Comparison of ENCODE assay signal across 22 cellular contexts in genomic region chr18:49802623-49803022, GRCh38. TPM values are rescaled to one million over a fixed set of nuclear protein-coding genes. Genes with fewer than 3 reads are reported as not detected.
A peak's percentile ranks its signal among the peaks of the same experiment; 100 is the strongest.
DNase-seq lines count a peak whose midpoint lies in the region; ATAC-seq, FAIRE-seq and TF ChIP-seq lines count a peak whose summit lies in the region.
"Had no signal": no experiment of that assay in that cellular context is flagged by ENCODE, and none has a peak within 500 bp of the region (broad histone marks: within the 10 kb centered on the region; RNA-seq: fewer than 3 reads in every experiment).

No MANE protein-coding gene starts in this region.

- DNase-seq in left ventricle myocardium inferior (no peak), Right ventricle myocardium inferior (ENCODE audit: missing footprints) (no peak), body of pancreas (peak in 3 of 4 donors; percentile 16 to 69 (median 41)), HepG2 (ENCODE audit: low spot score) (peak; percentile 28), posterior vena cava (ENCODE audit: low spot score) (no peak), DMS 273 (lab: John Stamatoyannopoulos, UW; ENCODE audit: unreplicated experiment) (no peak), BE2C (no peak)
- DNase-seq: 8988T; ACHN; AML-193; C1 segment of cervical spinal cord; CD4-positive, alpha-beta memory T cell; COR-L47; DMS 273 treated with DMSO at 0.1 percent for 48 hours; DMS79; EL; GDM1; H9 had no signal

- no peak overlapping the region for H3K9ac ChIP-seq in HepG2 (ENCODE audit: insufficient read depth, low read depth, low read length)

- TF ChIP-seq POLR2A in body of pancreas (IDR thresholded peaks at IDR 0.05) (no peak), HepG2 (IDR thresholded peaks at IDR 0.05; ENCODE audit: insufficient read depth in 1 of 2, low read depth in 2 of 2, low read length in 2 of 2) (no peak)

- H3K4me3 ChIP-seq in left ventricle myocardium inferior: no peak overlapping the region
- H3K4me3 ChIP-seq in body of pancreas: no peak overlapping the region
- H3K4me3 ChIP-seq in HepG2 (replicated peaks in 1 of 3; ENCODE audit: insufficient read depth in 1 of 3, low read depth in 2 of 3, low read length in 3 of 3): no peak overlapping the region
- H3K4me3 ChIP-seq in BE2C (ENCODE audit: low read depth, low read length): no peak overlapping the region
- H3K4me3 ChIP-seq: A549, GM12878, GM23338 had no signal

- TF ChIP-seq CTCF in left ventricle myocardium inferior (IDR thresholded peaks at IDR 0.05; ENCODE audit: borderline replicate concordance): no peak
- TF ChIP-seq CTCF in body of pancreas (IDR thresholded peaks at IDR 0.05): no peak
- TF ChIP-seq CTCF in HepG2 (CRISPR knock-in tag; IDR thresholded peaks at IDR 0.05): no peak
- TF ChIP-seq CTCF in BE2C (IDR thresholded peaks at IDR 0.05; ENCODE audit: low read depth, low read length): no peak

- CTCF ChIA-PET in HepG2 (lab: Yijun Ruan, JAX; ENCODE audit: low intra/inter-chr PET ratio, low total read pairs): no interaction called here

- H2AFZ ChIP-seq in HepG2 (ENCODE audit: low read length): no peak overlapping the region
- H2AFZ ChIP-seq: GM23338 had no signal

- TF ChIP-seq RAD21 in HepG2 (CRISPR knock-in tag; IDR thresholded peaks at IDR 0.05): no peak

- 72 to 78% methylated on average over 4 of the region's 4 CpGs for WGBS in body of pancreas, 2 donors
- 76% methylated on average over 4 of the region's 4 CpGs for WGBS in HepG2 (ENCODE audit: low lambda C conversion rate)

- peak in 1 of 2 experiments; percentile 19; a peak in 1 of 4 replicates for TF ChIP-seq EP300 in HepG2 (IDR thresholded peaks at IDR 0.05; ENCODE audit: low read depth in 2 of 2, low read length in 2 of 2)
- no peak for TF ChIP-seq EP300 in HepG2 (CRISPR knock-in tag; IDR thresholded peaks at IDR 0.05; ENCODE audit: borderline replicate concordance)

- no peak for ATAC-seq in Right ventricle myocardium inferior
- no peak for ATAC-seq in body of pancreas
- ATAC-seq in HepG2: peak; percentile 36; the same call in 2 of the 3 replicates
- ATAC-seq: A549, GM12878, GM23338, HCT116 had no signal

- POLR2A ChIA-PET in HepG2 (lab: Yijun Ruan, JAX): interaction anchor here (0.9 kb wide), 1 partner anchor 9 kb away, joined by 3 read pairs; no protein-coding TSS in a partner anchor

- intact Hi-C loops in left ventricle myocardium inferior (cut with micrococcal nuclease): no loop called here
- intact Hi-C loops in Right ventricle myocardium inferior (cut with DNase I): no loop called here
- intact Hi-C loops in body of pancreas (cut with DNase I): no loop called here
- intact Hi-C loops in HepG2 (cut with micrococcal nuclease; ENCODE audit: unreplicated experiment): no loop called here
- intact Hi-C loops in posterior vena cava (cut with DNase I): no loop called here

- no peak for FAIRE-seq in HepG2 (lab: Jason Lieb, UNC)
- FAIRE-seq: A549, GM12878 had no signal

- no peaks in the 10 kb centered on the region for H3K27me3 ChIP-seq in left ventricle myocardium inferior (ENCODE audit: low read depth)
- no peaks in the 10 kb centered on the region for H3K27me3 ChIP-seq in body of pancreas
- no peaks in the 10 kb centered on the region for H3K27me3 ChIP-seq in HepG2 (ENCODE audit: control insufficient read depth in 1 of 2, insufficient read depth in 2 of 2, low read length in 2 of 2)
- no peaks in the 10 kb centered on the region for H3K27me3 ChIP-seq in BE2C

- H3K36me3 ChIP-seq in left ventricle myocardium inferior (peaks cover 13% of the 10 kb centered on the region), body of pancreas (replicated peaks in 1 of 2; ENCODE audit: insufficient read depth in 1 of 2, low read depth in 2 of 2) (no peaks in the 10 kb centered on the region), HepG2 (replicated peaks in 1 of 2; ENCODE audit: control insufficient read depth in 1 of 2, insufficient read depth in 2 of 2, low read length in 2 of 2) (peaks cover 1 to 20% of the 10 kb centered on the region in 2 experiments; a peak in 2 of 5 replicates), BE2C (no peaks in the 10 kb centered on the region)

- H3K4me2 ChIP-seq in HepG2 (ENCODE audit: low read depth, low read length): no peak overlapping the region
- H3K4me2 ChIP-seq: A549, GM23338 had no signal

- no TSS peak for BruUV-seq in HepG2 (replicated peaks; lab: Mats Ljungman, UMichigan)

- H4K20me1 ChIP-seq in HepG2 (ENCODE audit: insufficient read depth, low read length): 0 out of 2 replicates have a peak, but pooled peaks cover 8% of the 10 kb centered on the region

- no peaks in the 10 kb centered on the region for H3K9me3 ChIP-seq in left ventricle myocardium inferior (replicated peaks)
- H3K9me3 ChIP-seq in body of pancreas: no peaks in the 10 kb centered on the region
- H3K9me3 ChIP-seq in HepG2 (ENCODE audit: low read length): no peaks in the 10 kb centered on the region
- no peaks in the 10 kb centered on the region for H3K9me3 ChIP-seq in BE2C
- H3K9me3 ChIP-seq: A549 had no signal

- H3K79me2 ChIP-seq in HepG2 (ENCODE audit: insufficient read depth, low read length): peaks cover 45% of the 10 kb centered on the region

- H3K27ac ChIP-seq in left ventricle myocardium inferior (replicated peaks): peak overlapping the region; percentile 42
- H3K27ac ChIP-seq in body of pancreas: peak overlapping the region in 1 of 4 donors; percentile 32
- no peak overlapping the region for H3K27ac ChIP-seq in HepG2 (ENCODE audit: extremely low read length, insufficient read depth, low read length)
- H3K27ac ChIP-seq: A549 had no signal

- peaks cover 64% of the 10 kb centered on the region for H3K4me1 ChIP-seq in left ventricle myocardium inferior
- H3K4me1 ChIP-seq in body of pancreas: no peaks in the 10 kb centered on the region
- H3K4me1 ChIP-seq in HepG2 (ENCODE audit: insufficient read depth, low read length): peaks cover 29% of the 10 kb centered on the region
- no peaks in the 10 kb centered on the region for H3K4me1 ChIP-seq in BE2C
- H3K4me1 ChIP-seq: A549 had no signal

- in situ Hi-C loops in HepG2 (cut with HindIII; ENCODE audit: extremely low pct_ligation_motif_present, low pct_unique_long_range_greater_than_20kb): no loop called here

TF ChIP-seq in HepG2, 621 proteins besides CTCF, POLR2A, EP300 and RAD21 (continues in another document):
- TF ChIP-seq CSRNP2 (CRISPR knock-in tag; conservative IDR thresholded peaks at IDR 0.05; ENCODE audit: low read depth) (no peak), SALL1 (CRISPR knock-in tag; IDR thresholded peaks at IDR 0.05) (no peak), ZNF24 (IDR thresholded peaks at IDR 0.05) (no peak), ZNF724P (CRISPR knock-in tag; IDR thresholded peaks at IDR 0.05; ENCODE audit: borderline replicate concordance) (peak; percentile 69; the same call in 1 of the 2 replicates), CEBPB (IDR thresholded peaks at IDR 0.05; ENCODE audit: borderline replicate concordance, low read depth, low read length) (peak; percentile 37; the same call in 1 of the 2 replicates), E2F5 (CRISPR knock-in tag; conservative IDR thresholded peaks at IDR 0.05) (no peak), KAT8 (CRISPR knock-in tag; IDR thresholded peaks at IDR 0.05) (no peak), DR1 (CRISPR knock-in tag; IDR thresholded peaks at IDR 0.05) (no peak)

RNA-seq across cellular contexts. Expression of gene ACAA2, which starts 10.7 kb away (rescaled TPM):
- total RNA-seq in left ventricle myocardium inferior: 287 TPM
- total RNA-seq in Right ventricle myocardium inferior: 441 TPM
- 10 to 100 TPM; 42.8 to 44.8 TPM for total RNA-seq in body of pancreas
- 182 and 269 TPM in 2 replicates for total RNA-seq in HepG2 (2016; rRNA removed; fragmentation: Illumina TruSeq; extraction: Trizol)
- 66.8 and 71.6 TPM in 2 replicates for total RNA-seq in HepG2 (2016; cell fraction: cytosol; rRNA removed; fragmentation: Illumina TruSeq; extraction: Trizol; ENCODE audit: low read depth)
- total RNA-seq in HepG2 (2016; cell fraction: insoluble cytoplasmic fraction; rRNA removed; fragmentation: Illumina TruSeq; extraction: Trizol): 184 and 258 TPM in 2 replicates
- total RNA-seq in HepG2 (2016; cell fraction: membrane; rRNA removed; fragmentation: Illumina TruSeq; extraction: Trizol): 178 and 187 TPM in 2 replicates
- 79.1 and 82.2 TPM in 2 replicates for total RNA-seq in HepG2 (2016; cell fraction: nucleus; rRNA removed; fragmentation: Illumina TruSeq; extraction: Trizol)
- polyA plus RNA-seq in HepG2 (2011; rRNA removed): 35.5 and 51.6 TPM in 2 replicates
- polyA plus RNA-seq in HepG2 (2011; cell fraction: cytosol; rRNA removed): 33.7 and 51.5 TPM in 2 replicates
- 16.7 and 21.8 TPM in 2 replicates for polyA plus RNA-seq in HepG2 (2011; cell fraction: nucleus; rRNA removed)
- 88.9 and 134 TPM in 2 replicates for polyA plus RNA-seq in HepG2 (2012)
- polyA plus RNA-seq in HepG2 (2016; cell fraction: cytosol; fragmentation: Illumina TruSeq; extraction: Trizol; ENCODE audit: low read depth): 103 and 113 TPM in 2 replicates
- 244 and 251 TPM in 2 replicates for polyA plus RNA-seq in HepG2 (2016; cell fraction: insoluble cytoplasmic fraction; fragmentation: Illumina TruSeq; extraction: Trizol; ENCODE audit: low read depth)
- polyA plus RNA-seq in HepG2 (2016; cell fraction: membrane; fragmentation: Illumina TruSeq; extraction: Trizol; ENCODE audit: low read depth): 158 and 166 TPM in 2 replicates
- 102 and 114 TPM in 2 replicates for polyA plus RNA-seq in HepG2 (2016; cell fraction: nucleus; fragmentation: Illumina TruSeq; extraction: Trizol; ENCODE audit: insufficient read depth, low read depth)
- polyA minus RNA-seq in HepG2 (2011; rRNA and poly(A)+ RNA removed; ENCODE audit: low replicate concordance): 17.9 and 23.0 TPM in 2 replicates
- 25.4 and 27.8 TPM in 2 replicates for polyA minus RNA-seq in HepG2 (2011; cell fraction: cytosol; rRNA and poly(A)+ RNA removed)
- polyA minus RNA-seq in HepG2 (2011; cell fraction: nucleus; rRNA and poly(A)+ RNA removed): 27.8 and 29.3 TPM in 2 replicates
- 10 to 100 TPM; 32.1 to 42.7 TPM for total RNA-seq in posterior vena cava
- polyA plus RNA-seq in BE2C (2012; ENCODE audit: insufficient read depth, insufficient read length, low read depth): 23.2 TPM

Comparison
In these comparisons a context has a peak if more than half of its experiments do, and no peak if none do; other contexts are left out.
1. DNase-seq: peak in body of pancreas (3 of 4) and HepG2 (single experiment); none in left ventricle myocardium inferior (single experiment), Right ventricle myocardium inferior (single experiment), posterior vena cava (single experiment), DMS 273 (single experiment) and BE2C (single experiment).